In the genomic region with DNA sequence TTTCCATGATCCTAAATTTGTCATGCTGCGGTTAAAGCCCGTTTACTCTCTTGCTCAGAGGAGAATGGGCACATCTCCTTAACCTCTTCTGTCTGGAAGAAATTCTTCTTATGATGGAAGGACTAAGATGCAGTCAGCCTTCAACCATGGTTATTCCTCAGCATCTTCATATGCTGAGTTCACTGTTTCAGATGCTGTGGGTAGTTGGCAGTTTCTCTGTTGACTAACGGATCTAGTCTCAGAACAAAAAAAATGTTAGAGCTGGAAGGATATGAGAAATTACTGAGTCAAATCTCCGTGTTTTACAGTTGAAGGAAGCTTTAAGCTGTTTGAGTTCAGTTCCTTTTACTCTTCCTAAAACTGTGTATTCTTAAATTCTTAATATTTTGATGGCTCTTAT, we compare ENCODE assay signal across 17 cellular contexts.
"Had no signal": no experiment of that assay in that cellular context is flagged by ENCODE, and none has a peak within 500 bp of the region (broad histone marks: within the 10 kb centered on the region; RNA-seq: fewer than 3 reads in every experiment).

No MANE protein-coding gene starts in this region.

- H3K27ac ChIP-seq: foreskin keratinocyte had no signal

- H3K27me3 ChIP-seq: foreskin keratinocyte had no signal

- DNase-seq: activated CD4-positive, CD25-positive, alpha-beta regulatory T cell treated with anti-CD3 and anti-CD28 coated beads, Interleukin-2, amount 50 U/mL, for 72 hours; activated effector memory CD4-positive, alpha-beta T cell treated with anti-CD3 and anti-CD28 coated beads, Interleukin-2, amount 50 U/mL, for 16 hours; activated T-cell treated with anti-CD3 and anti-CD28 coated beads for 4 hours; amygdala; cerebellar nuclear complex; dermis blood vessel endothelial cell; erythroblast; foreskin keratinocyte; left colon; stimulated activated CD4-positive, alpha-beta T cell treated with anti-CD3 and anti-CD28 coated beads, Interleukin-2, amount 100 ng/mL, for 24 hours; stimulated activated naive CD4-positive, alpha-beta T cell; T-helper 17 cell had no signal

- H3K27me3 Mint-ChIP-seq: natural killer cell treated with Interleukin-12 subunit alpha and Interleukin-12 subunit beta and Interleukin-15 and Interleukin-18, amount 100 ng/mL, for 72 hours; T-helper 17 cell; type B pancreatic cell had no signal

- H3K36me3 Mint-ChIP-seq: brain, type B pancreatic cell had no signal

- ATAC-seq: foreskin keratinocyte, left colon, sciatic nerve, T-helper 17 cell had no signal

- H3K27ac Mint-ChIP-seq: activated naive CD4-positive, alpha-beta T cell treated with anti-CD3 and anti-CD28 coated beads, Interleukin-2, amount 50 U/mL, for 72 hours; type B pancreatic cell had no signal

- H3K4me3 Mint-ChIP-seq: brain; natural killer cell treated with Interleukin-12 subunit alpha and Interleukin-12 subunit beta and Interleukin-15 and Interleukin-18, amount 100 ng/mL, for 72 hours; T-helper 17 cell; type B pancreatic cell had no signal
